In the genomic region with DNA sequence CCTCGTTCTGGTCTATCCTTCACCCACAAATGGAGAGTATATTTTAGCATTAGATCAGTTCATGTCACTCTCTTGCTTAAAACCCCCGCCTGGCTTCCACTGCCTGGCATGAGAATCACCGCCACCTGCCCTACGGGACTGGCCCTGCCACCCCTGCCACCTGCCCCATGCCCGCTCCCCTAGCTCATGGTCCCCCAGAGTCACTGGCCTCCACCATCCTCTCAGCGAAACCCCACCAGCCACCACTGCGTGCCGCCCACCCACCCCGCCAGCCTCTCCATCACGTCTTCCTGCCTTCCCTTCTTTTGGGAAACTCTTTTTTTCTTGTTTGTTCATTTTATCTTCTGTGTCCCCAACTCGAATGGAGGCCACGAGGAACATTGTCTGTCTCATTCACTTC, we compare ENCODE assay signal across 27 cellular contexts. TPM values are rescaled to one million over a fixed set of nuclear protein-coding genes. Genes with fewer than 3 reads are reported as not detected.
"Had no signal": no experiment of that assay in that cellular context is flagged by ENCODE, and none has a peak within 500 bp of the region (broad histone marks: within the 10 kb centered on the region; RNA-seq: fewer than 3 reads in every experiment).

No MANE protein-coding gene starts in this region.

- H3K4me3 Mint-ChIP-seq: activated CD4-positive, alpha-beta memory T cell treated with anti-CD3 and anti-CD28 coated beads for 36 hours; activated CD4-positive, alpha-beta T cell treated with anti-CD3 and anti-CD28 coated beads, Interleukin-2, amount 10 ng/mL, durations not matched to agents 7 days and 5 days; activated naive CD4-positive, alpha-beta T cell treated with anti-CD3 and anti-CD28 coated beads, Interleukin-2, amount 50 U/mL, for 24 hours; activated T-cell treated with anti-CD3 and anti-CD28 coated beads, Interleukin-2, amount 50 U/mL, for 72 hours; WTC11 had no signal

- H3K27me3 Mint-ChIP-seq: activated CD4-positive, alpha-beta memory T cell treated with anti-CD3 and anti-CD28 coated beads for 36 hours; activated CD4-positive, alpha-beta T cell treated with anti-CD3 and anti-CD28 coated beads, Interleukin-2, amount 10 ng/mL, durations not matched to agents 7 days and 5 days; activated naive CD4-positive, alpha-beta T cell treated with anti-CD3 and anti-CD28 coated beads, Interleukin-2, amount 50 U/mL, for 24 hours had no signal

- H3K36me3 ChIP-seq: brain microvascular endothelial cell, cardiac muscle cell, MG63 had no signal

- H3K4me3 ChIP-seq: cardiac muscle cell, MG63 had no signal

- H3K27ac ChIP-seq: brain microvascular endothelial cell, cardiac muscle cell, KMS-11 had no signal

- DNase-seq: activated CD4-positive, alpha-beta memory T cell treated with anti-CD3 and anti-CD28 coated beads for 36 hours; activated CD4-positive, alpha-beta T cell treated with anti-CD3 and anti-CD28 coated beads for 1 hour; activated CD4-positive, alpha-beta T cell treated with anti-CD3 and anti-CD28 coated beads, Interleukin-2, amount 10 ng/mL, durations not matched to agents 7 days and 5 days; activated CD8-positive, alpha-beta memory T cell treated with anti-CD3 and anti-CD28 coated beads, Interleukin-2, amount 50 U/mL, for 4 hours; activated T-cell treated with anti-CD3 and anti-CD28 coated beads, Interleukin-2, amount 50 U/mL, for 72 hours; amygdala; brain microvascular endothelial cell; cerebellar nuclear complex; MG63; NCI-H1105; NCI-H1436; NCI-H1694 treated with DMSO at 0.1 percent for 48 hours; NCI-H2081; NCI-H510A treated with DMSO at 0.1 percent for 48 hours; NCI-H69; NK-92 treated with Interleukin-12 subunit alpha and Interleukin-12 subunit beta, amount 100 ng/mL, for 24 hours; OCI-M1; RPMI8226; SK-N-SH; T-helper 1 cell; T-helper 9 cell had no signal

- H3K36me3 Mint-ChIP-seq: activated CD4-positive, alpha-beta memory T cell treated with anti-CD3 and anti-CD28 coated beads for 36 hours; activated naive CD4-positive, alpha-beta T cell treated with anti-CD3 and anti-CD28 coated beads, Interleukin-2, amount 50 U/mL, for 24 hours; WTC11 had no signal

- ATAC-seq: activated T-cell treated with anti-CD3 and anti-CD28 coated beads, Interleukin-2, amount 50 U/mL, for 72 hours; WTC11 had no signal

- H3K27ac Mint-ChIP-seq: activated CD4-positive, alpha-beta memory T cell treated with anti-CD3 and anti-CD28 coated beads for 36 hours; activated CD4-positive, alpha-beta T cell treated with anti-CD3 and anti-CD28 coated beads, Interleukin-2, amount 10 ng/mL, durations not matched to agents 7 days and 5 days; activated naive CD4-positive, alpha-beta T cell treated with anti-CD3 and anti-CD28 coated beads, Interleukin-2, amount 50 U/mL, for 24 hours; activated T-cell treated with anti-CD3 and anti-CD28 coated beads, Interleukin-2, amount 50 U/mL, for 72 hours; WTC11 had no signal

- H3K9me3 ChIP-seq: MG63, SK-N-SH had no signal

- H3K9me3 Mint-ChIP-seq: activated CD4-positive, alpha-beta memory T cell treated with anti-CD3 and anti-CD28 coated beads for 36 hours; activated CD4-positive, alpha-beta T cell treated with anti-CD3 and anti-CD28 coated beads, Interleukin-2, amount 10 ng/mL, durations not matched to agents 7 days and 5 days; activated naive CD4-positive, alpha-beta T cell treated with anti-CD3 and anti-CD28 coated beads, Interleukin-2, amount 50 U/mL, for 24 hours; activated T-cell treated with anti-CD3 and anti-CD28 coated beads, Interleukin-2, amount 50 U/mL, for 72 hours; WTC11 had no signal

- H3K27me3 ChIP-seq: brain microvascular endothelial cell, cardiac muscle cell, MG63 had no signal

RNA-seq across cellular contexts. Expression of gene ENPP7, which starts 1.0 kb away (rescaled TPM):
- total RNA-seq: activated CD4-positive, alpha-beta T cell treated with anti-CD3 and anti-CD28 coated beads, Interleukin-2, amount 10 ng/mL, durations not matched to agents 7 days and 5 days; activated T-cell treated with anti-CD3 and anti-CD28 coated beads, Interleukin-2, amount 50 U/mL, for 72 hours; astrocyte; cardiac muscle cell; Right ventricle myocardium inferior; WTC11 had no signal
- polyA plus RNA-seq: cardiac muscle cell, SK-N-SH had no signal
